ENCODE assay signal across 17 cellular contexts in genomic region chr5:10695759-10696543, GRCh38.
A peak's percentile ranks its signal among the peaks of the same experiment; 100 is the strongest.
DNase-seq lines count a peak whose midpoint lies in the region; ATAC-seq and TF ChIP-seq lines count a peak whose summit lies in the region.
"Had no signal": no experiment of that assay in that cellular context is flagged by ENCODE, and none has a peak within 500 bp of the region (broad histone marks: within the 10 kb centered on the region; RNA-seq: fewer than 3 reads in every experiment).

No MANE protein-coding gene starts in this region.

- peaks cover 0 to 3% (median 0%) of the 10 kb centered on the region in 3 donors for H3K27me3 Mint-ChIP-seq in immature natural killer cell (ENCODE audit: low read depth in 3 of 3)
- H3K27me3 Mint-ChIP-seq: brain; stimulated activated naive CD8-positive, alpha-beta T cell treated with anti-CD3 and anti-CD28 coated beads, Interleukin-15, Interleukin-2, amounts not matched to agents 100 ng/mL and 50 ng/mL, for 24 hours had no signal

- H3K36me3 Mint-ChIP-seq in immature natural killer cell, result peaks cover 0 to 4% (median 0%) of the 10 kb centered on the region in 3 donors
- H3K36me3 Mint-ChIP-seq: brain had no signal

- peaks cover 21% of the 10 kb centered on the region for H3K4me1 ChIP-seq in A673 (ENCODE audit: insufficient read depth, low read length, poor library complexity, severe bottlenecking)
- H3K4me1 ChIP-seq in RWPE2 (ENCODE audit: insufficient read depth, poor library complexity, severe bottlenecking), result peaks cover 11% of the 10 kb centered on the region

- H3K9me3 Mint-ChIP-seq in immature natural killer cell, result no peaks in the 10 kb centered on the region
- H3K9me3 Mint-ChIP-seq: brain; GM23338; stimulated activated naive CD8-positive, alpha-beta T cell treated with anti-CD3 and anti-CD28 coated beads, Interleukin-15, Interleukin-2, amounts not matched to agents 100 ng/mL and 50 ng/mL, for 24 hours had no signal

- CTCF ChIA-PET in A673 (lab: Charles Lee), result interaction anchor here (0.7 to 1.0 kb wide), 2 partner anchors 9 to 23 kb away, joined by 3 read pairs; no protein-coding TSS in a partner anchor

- ATAC-seq in RWPE2 (ENCODE audit: low read depth), result 0 out of 3 replicates have a peak, but pooled peaks have one; percentile 3
- no peak for ATAC-seq in HG02588 (IDR thresholded peaks at IDR 0.05; ENCODE audit: unreplicated experiment)

- H3K27ac ChIP-seq in A673 (ENCODE audit: low read depth, low read length, poor library complexity, severe bottlenecking) (no peak overlapping the region), RWPE2 (ENCODE audit: poor library complexity, severe bottlenecking) (peak overlapping the region; percentile 42)
- H3K27ac ChIP-seq: hepatocyte, parathyroid adenoma, vagina, WERI-Rb-1 had no signal

- peak overlapping the region; percentile 4 to 76 (median 67) for H3K27ac Mint-ChIP-seq in immature natural killer cell
- H3K27ac Mint-ChIP-seq: GM23338; stimulated activated naive CD8-positive, alpha-beta T cell treated with anti-CD3 and anti-CD28 coated beads, Interleukin-15, Interleukin-2, amounts not matched to agents 100 ng/mL and 50 ng/mL, for 24 hours had no signal

- no peaks in the 10 kb centered on the region for H3K27me3 ChIP-seq in A673 (replicated peaks; ENCODE audit: insufficient read depth, low read depth, low read length, poor library complexity)
- no peaks in the 10 kb centered on the region for H3K27me3 ChIP-seq in RWPE2 (ENCODE audit: insufficient read depth, poor library complexity, severe bottlenecking)
- H3K27me3 ChIP-seq: dorsolateral prefrontal cortex, hepatocyte, vagina had no signal

- no TSS peak for BruUV-seq in A673 (replicated peaks; lab: Mats Ljungman, UMichigan)

- TF ChIP-seq CTCF in A673 (conservative IDR thresholded peaks at IDR 0.05; ENCODE audit: low read depth, low read length), result no peak
- TF ChIP-seq CTCF in RWPE2 (IDR thresholded peaks at IDR 0.05; ENCODE audit: poor library complexity, severe bottlenecking), result no peak

- no peaks in the 10 kb centered on the region for H3K36me3 ChIP-seq in A673 (ENCODE audit: insufficient read depth, low read length, poor library complexity, severe bottlenecking)
- H3K36me3 ChIP-seq in RWPE2 (ENCODE audit: low read depth), result peaks cover 19% of the 10 kb centered on the region
- H3K36me3 ChIP-seq: vagina had no signal

- DNase-seq in A673 (ENCODE audit: low spot score) (peak; percentile 32), EH (ENCODE audit: low read depth) (peak; percentile 57), RWPE2 (ENCODE audit: low spot score) (peak; percentile 17), immature natural killer cell (peak; percentile 10 to 33 (median 30)), NCI-H446 (lab: John Stamatoyannopoulos, UW) (no peak), hippocampal formation (lab: John Stamatoyannopoulos, UW) (no peak), kidney glomerular epithelial cell (lab: John Stamatoyannopoulos, UW) (no peak)
- DNase-seq: AML-193 had no signal

- H3K4me3 Mint-ChIP-seq in immature natural killer cell, result peak overlapping the region; percentile 19 to 77 (median 52)
- H3K4me3 Mint-ChIP-seq: GM23338; stimulated activated naive CD8-positive, alpha-beta T cell treated with anti-CD3 and anti-CD28 coated beads, Interleukin-15, Interleukin-2, amounts not matched to agents 100 ng/mL and 50 ng/mL, for 24 hours had no signal

- H3K9me3 ChIP-seq in A673 (ENCODE audit: low read depth, low read length, poor library complexity, severe bottlenecking), result no peaks in the 10 kb centered on the region
- no peaks in the 10 kb centered on the region for H3K9me3 ChIP-seq in RWPE2 (ENCODE audit: severe bottlenecking)
- H3K9me3 ChIP-seq: vagina had no signal

- H3K4me1 Mint-ChIP-seq in immature natural killer cell, result peaks cover 22 to 27% of the 10 kb centered on the region in 2 donors

- intact Hi-C loops in A673 (cut with micrococcal nuclease; ENCODE audit: unreplicated experiment), result loop anchor here (5.0 to 10.0 kb wide), 3 partner anchors 166 to 1329 kb away; no protein-coding TSS in a partner anchor

- POLR2A ChIA-PET in A673 (lab: Charles Lee; ENCODE audit: low non-redundant PET), result no interaction called here

- no peak overlapping the region for H3K4me3 ChIP-seq in A673 (ENCODE audit: low read depth, low read length, poor library complexity, severe bottlenecking)
- no peak overlapping the region for H3K4me3 ChIP-seq in RWPE2 (ENCODE audit: severe bottlenecking)
- H3K4me3 ChIP-seq: GM23338, hepatocyte, vagina had no signal

Comparison
In these comparisons a context has a peak if more than half of its experiments do, and no peak if none do; other contexts are left out.
1. DNase-seq: peak in A673 (single experiment), EH (single experiment), RWPE2 (single experiment) and immature natural killer cell (3 of 3); none in NCI-H446 (0 of 2), hippocampal formation (0 of 2) and kidney glomerular epithelial cell (single experiment).